Comparison of ENCODE assay signal across 8 cellular contexts in the genomic region with DNA sequence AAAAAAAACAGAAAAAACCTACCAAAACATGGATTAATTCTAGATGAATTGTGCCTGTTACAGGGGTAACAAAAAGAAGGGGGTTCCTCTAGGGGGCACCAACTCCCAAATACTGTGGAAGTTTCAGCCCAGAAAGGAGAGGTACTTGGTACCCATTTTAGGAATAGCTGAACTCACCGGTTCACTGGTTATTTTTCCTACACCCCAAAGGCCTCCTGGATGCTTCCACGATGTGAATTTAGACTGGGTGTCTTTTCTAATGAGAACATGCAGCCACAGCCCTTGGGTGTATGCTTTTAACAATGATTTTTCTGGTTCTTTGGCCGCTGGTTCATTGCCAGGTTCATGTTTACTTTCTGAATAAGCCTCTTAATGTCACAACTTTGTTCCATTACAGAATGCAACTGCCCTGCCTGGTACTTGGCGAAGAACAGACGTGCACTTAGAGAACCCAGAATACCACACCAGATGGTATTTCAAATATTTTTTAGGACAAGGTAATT. TPM values are rescaled to one million over a fixed set of nuclear protein-coding genes. Genes with fewer than 3 reads are reported as not detected.
DNase-seq lines count a peak whose midpoint lies in the region; ATAC-seq and TF ChIP-seq lines count a peak whose summit lies in the region.

No MANE protein-coding gene starts in this region.

- TF ChIP-seq CTCF in CD4-positive, alpha-beta T cell (IDR thresholded peaks at IDR 0.05), result peak; percentile 34
- peak; percentile 49 for TF ChIP-seq CTCF in fibroblast of pulmonary artery (IDR thresholded peaks at IDR 0.05; ENCODE audit: low read length, missing control alignments)

- no peak overlapping the region for H3K4me3 Mint-ChIP-seq in CD4-positive, alpha-beta T cell
- H3K4me3 Mint-ChIP-seq in activated CD4-positive, alpha-beta T cell treated with anti-CD3 and anti-CD28 coated beads, Interleukin-2, amount 10 ng/mL, durations not matched to agents 24 days and 14 days, result no peak overlapping the region

- ATAC-seq in CD4-positive, alpha-beta T cell (ENCODE audit: poor library complexity), result no peak
- ATAC-seq in sciatic nerve (peak; percentile 58), HG03097 (IDR thresholded peaks at IDR 0.05; ENCODE audit: low FRiP score, unreplicated experiment) (no peak), GM18519 (IDR thresholded peaks at IDR 0.05; ENCODE audit: low FRiP score, unreplicated experiment) (no peak), GM18861 (IDR thresholded peaks at IDR 0.05; ENCODE audit: unreplicated experiment) (no peak)

- CTCF ChIA-PET in CD4-positive, alpha-beta T cell (lab: Charles Lee), result no interaction called here

- peak in 4 of 10 experiments; percentile 3 to 20 (median 8) for DNase-seq in CD4-positive, alpha-beta T cell
- DNase-seq in HT-29 (ENCODE audit: low spot score) (peak; percentile 69), fibroblast of pulmonary artery (ENCODE audit: low read depth) (peak; percentile 64), sciatic nerve (ENCODE audit: low spot score) (no peak)
- DNase-seq in activated CD4-positive, alpha-beta T cell treated with anti-CD3 and anti-CD28 coated beads, Interleukin-2, amount 10 ng/mL, durations not matched to agents 24 days and 14 days, result peak; percentile 80

- H3K4me1 Mint-ChIP-seq in CD4-positive, alpha-beta T cell (ENCODE audit: low read depth), result no peaks in the 10 kb centered on the region
- H3K4me1 Mint-ChIP-seq in activated CD4-positive, alpha-beta T cell treated with anti-CD3 and anti-CD28 coated beads, Interleukin-2, amount 10 ng/mL, durations not matched to agents 24 days and 14 days, result no peaks in the 10 kb centered on the region

- no peak overlapping the region for H3K4me3 ChIP-seq in fibroblast of pulmonary artery (replicated peaks; ENCODE audit: low read depth, low read length)

- no peaks in the 10 kb centered on the region for H3K27me3 ChIP-seq in CD4-positive, alpha-beta T cell (ENCODE audit: control insufficient read depth, insufficient read depth, low read length)

- peaks cover 38% of the 10 kb centered on the region for H3K27me3 Mint-ChIP-seq in CD4-positive, alpha-beta T cell
- H3K27me3 Mint-ChIP-seq in activated CD4-positive, alpha-beta T cell treated with anti-CD3 and anti-CD28 coated beads, Interleukin-2, amount 10 ng/mL, durations not matched to agents 24 days and 14 days, result peaks cover 36% of the 10 kb centered on the region

- no peaks in the 10 kb centered on the region for H3K36me3 Mint-ChIP-seq in CD4-positive, alpha-beta T cell (ENCODE audit: low read depth)
- no peaks in the 10 kb centered on the region for H3K36me3 Mint-ChIP-seq in activated CD4-positive, alpha-beta T cell treated with anti-CD3 and anti-CD28 coated beads, Interleukin-2, amount 10 ng/mL, durations not matched to agents 24 days and 14 days (ENCODE audit: low read depth)

- no peak overlapping the region for H3K27ac ChIP-seq in CD4-positive, alpha-beta T cell (ENCODE audit: low read depth, low read length)

- POLR2A ChIA-PET in CD4-positive, alpha-beta T cell (lab: Charles Lee), result interaction anchor here (1.5 kb wide), 1 partner anchor 140 kb away, joined by 4 read pairs; a partner anchor contains a TSS

- intact Hi-C loops in CD4-positive, alpha-beta T cell (cut with DNase I, micrococcal nuclease), result loop anchor here in 1 of 2 experiments (5.0 kb wide), 2 partner anchors 86 to 146 kb away; a partner anchor contains a TSS
- intact Hi-C loops in activated CD4-positive, alpha-beta T cell treated with anti-CD3 and anti-CD28 coated beads, Interleukin-2, amount 10 ng/mL, durations not matched to agents 24 days and 14 days (cut with micrococcal nuclease), result loop anchor here (5.0 kb wide), 1 partner anchor 86 kb away; a partner anchor contains a TSS
- intact Hi-C loops in sciatic nerve (cut with DNase I), result no loop called here

- H3K9me3 ChIP-seq in CD4-positive, alpha-beta T cell (ENCODE audit: control insufficient read depth, low read length), result no peaks in the 10 kb centered on the region

- no peaks in the 10 kb centered on the region for H3K9me3 Mint-ChIP-seq in CD4-positive, alpha-beta T cell
- no peaks in the 10 kb centered on the region for H3K9me3 Mint-ChIP-seq in activated CD4-positive, alpha-beta T cell treated with anti-CD3 and anti-CD28 coated beads, Interleukin-2, amount 10 ng/mL, durations not matched to agents 24 days and 14 days

- H3K27ac Mint-ChIP-seq in CD4-positive, alpha-beta T cell, result no peak overlapping the region
- no peak overlapping the region for H3K27ac Mint-ChIP-seq in activated CD4-positive, alpha-beta T cell treated with anti-CD3 and anti-CD28 coated beads, Interleukin-2, amount 10 ng/mL, durations not matched to agents 24 days and 14 days

RNA-seq across cellular contexts. Expression of a gene that starts 46.7 kb away (rescaled TPM):
- 1 to 10 TPM in 1 of 2 experiments, under 1 TPM in 1; 0.63 to 1.8 TPM for total RNA-seq in CD4-positive, alpha-beta T cell
- total RNA-seq in HT-29 (2014; rRNA removed; shearing (Covaris generic)), result 0.56 and 1.3 TPM in 2 replicates
- 3.1 and 3.3 TPM in 2 replicates for total RNA-seq in activated CD4-positive, alpha-beta T cell treated with anti-CD3 and anti-CD28 coated beads, Interleukin-2, amount 10 ng/mL, durations not matched to agents 24 days and 14 days
- 33.7 TPM for total RNA-seq in sciatic nerve
